In genomic region chr2:26758790-26759321, GRCh38 we compare ENCODE assay signal across 12 cellular contexts. TPM values are rescaled to one million over a fixed set of nuclear protein-coding genes. Genes with fewer than 3 reads are reported as not detected.
DNase-seq lines count a peak whose midpoint lies in the region; ATAC-seq lines count a peak whose summit lies in the region.
"Had no signal": no experiment of that assay in that cellular context is flagged by ENCODE, and none has a peak within 500 bp of the region (broad histone marks: within the 10 kb centered on the region; RNA-seq: fewer than 3 reads in every experiment).

No MANE protein-coding gene starts in this region.

- H3K27ac Mint-ChIP-seq in activated naive CD8-positive, alpha-beta T cell treated with anti-CD3 and anti-CD28 coated beads, Interleukin-2, amount 50 U/mL, for 24 hours: peak overlapping the region; percentile 11
- H3K27ac Mint-ChIP-seq in activated naive CD8-positive, alpha-beta T cell treated with anti-CD3 and anti-CD28 coated beads for 36 hours: no peak overlapping the region
- H3K27ac Mint-ChIP-seq in stimulated activated memory B cell treated with anti-CD40 and anti-IgM and Interleukin-4, amounts not matched to agents 10 μg/mL and 1 μg/mL and 100 μg/mL, for 72 hours: peak overlapping the region; percentile 58
- H3K27ac Mint-ChIP-seq: activated naive CD8-positive, alpha-beta T cell treated with anti-CD3 and anti-CD28 coated beads, Interleukin-2, amount 10 ng/mL, durations not matched to agents 7 days and 5 days; naive thymus-derived CD4-positive, alpha-beta T cell had no signal

- H3K36me3 Mint-ChIP-seq in activated naive CD8-positive, alpha-beta T cell treated with anti-CD3 and anti-CD28 coated beads, Interleukin-2, amount 50 U/mL, for 24 hours (ENCODE audit: low read depth): no peaks in the 10 kb centered on the region
- H3K36me3 Mint-ChIP-seq in activated naive CD8-positive, alpha-beta T cell treated with anti-CD3 and anti-CD28 coated beads for 36 hours: no peaks in the 10 kb centered on the region
- no peaks in the 10 kb centered on the region for H3K36me3 Mint-ChIP-seq in stimulated activated memory B cell treated with anti-CD40 and anti-IgM and Interleukin-4, amounts not matched to agents 10 μg/mL and 1 μg/mL and 100 μg/mL, for 72 hours
- H3K36me3 Mint-ChIP-seq: activated naive CD8-positive, alpha-beta T cell treated with anti-CD3 and anti-CD28 coated beads, Interleukin-2, amount 10 ng/mL, durations not matched to agents 7 days and 5 days; naive thymus-derived CD4-positive, alpha-beta T cell had no signal

- H3K4me1 Mint-ChIP-seq in activated naive CD8-positive, alpha-beta T cell treated with anti-CD3 and anti-CD28 coated beads, Interleukin-2, amount 50 U/mL, for 24 hours: peaks cover 16% of the 10 kb centered on the region
- H3K4me1 Mint-ChIP-seq in activated naive CD8-positive, alpha-beta T cell treated with anti-CD3 and anti-CD28 coated beads for 36 hours: peaks cover 12% of the 10 kb centered on the region
- peaks cover 26% of the 10 kb centered on the region for H3K4me1 Mint-ChIP-seq in stimulated activated memory B cell treated with anti-CD40 and anti-IgM and Interleukin-4, amounts not matched to agents 10 μg/mL and 1 μg/mL and 100 μg/mL, for 72 hours

- H3K27me3 Mint-ChIP-seq in activated naive CD8-positive, alpha-beta T cell treated with anti-CD3 and anti-CD28 coated beads, Interleukin-2, amount 50 U/mL, for 24 hours: peaks cover 6% of the 10 kb centered on the region
- peaks cover 3% of the 10 kb centered on the region for H3K27me3 Mint-ChIP-seq in activated naive CD8-positive, alpha-beta T cell treated with anti-CD3 and anti-CD28 coated beads for 36 hours
- H3K27me3 Mint-ChIP-seq in stimulated activated memory B cell treated with anti-CD40 and anti-IgM and Interleukin-4, amounts not matched to agents 10 μg/mL and 1 μg/mL and 100 μg/mL, for 72 hours: no peaks in the 10 kb centered on the region

- DNase-seq in activated naive CD8-positive, alpha-beta T cell treated with anti-CD3 and anti-CD28 coated beads, Interleukin-2, amount 50 U/mL, for 24 hours: no peak
- no peak for DNase-seq in activated naive CD8-positive, alpha-beta T cell treated with anti-CD3 and anti-CD28 coated beads for 36 hours
- DNase-seq in SW480 (ENCODE audit: low spot score): peak; percentile 12
- DNase-seq in glomerular visceral epithelial cell (ENCODE audit: extremely low spot score): peak; percentile 58
- no peak for DNase-seq in SKM-1 (lab: John Stamatoyannopoulos, UW; ENCODE audit: unreplicated experiment)
- DNase-seq in SW 1271 (lab: John Stamatoyannopoulos, UW): no peak
- DNase-seq: activated naive CD8-positive, alpha-beta T cell treated with anti-CD3 and anti-CD28 coated beads, Interleukin-2, amount 10 ng/mL, durations not matched to agents 7 days and 5 days; effector memory CD8-positive, alpha-beta T cell; naive thymus-derived CD4-positive, alpha-beta T cell; stimulated activated CD4-positive, alpha-beta T cell treated with anti-CD3 and anti-CD28 coated beads, Interleukin-15, amount 100 ng/mL, for 24 hours had no signal

- no peak overlapping the region for H3K4me3 Mint-ChIP-seq in activated naive CD8-positive, alpha-beta T cell treated with anti-CD3 and anti-CD28 coated beads, Interleukin-2, amount 50 U/mL, for 24 hours
- no peak overlapping the region for H3K4me3 Mint-ChIP-seq in activated naive CD8-positive, alpha-beta T cell treated with anti-CD3 and anti-CD28 coated beads for 36 hours
- H3K4me3 Mint-ChIP-seq in stimulated activated memory B cell treated with anti-CD40 and anti-IgM and Interleukin-4, amounts not matched to agents 10 μg/mL and 1 μg/mL and 100 μg/mL, for 72 hours: no peak overlapping the region
- H3K4me3 Mint-ChIP-seq: activated naive CD8-positive, alpha-beta T cell treated with anti-CD3 and anti-CD28 coated beads, Interleukin-2, amount 10 ng/mL, durations not matched to agents 7 days and 5 days; effector memory CD8-positive, alpha-beta T cell had no signal

- no peak for ATAC-seq in activated naive CD8-positive, alpha-beta T cell treated with anti-CD3 and anti-CD28 coated beads, Interleukin-2, amount 50 U/mL, for 24 hours
- ATAC-seq in stimulated activated memory B cell treated with anti-CD40 and anti-IgM and Interleukin-4, amounts not matched to agents 10 μg/mL and 1 μg/mL and 100 μg/mL, for 72 hours: no peak
- no peak for ATAC-seq in GM18870 (IDR thresholded peaks at IDR 0.05; ENCODE audit: unreplicated experiment)
- ATAC-seq: effector memory CD8-positive, alpha-beta T cell; naive thymus-derived CD4-positive, alpha-beta T cell had no signal

- H3K9me3 Mint-ChIP-seq in activated naive CD8-positive, alpha-beta T cell treated with anti-CD3 and anti-CD28 coated beads, Interleukin-2, amount 50 U/mL, for 24 hours: no peaks in the 10 kb centered on the region
- H3K9me3 Mint-ChIP-seq in activated naive CD8-positive, alpha-beta T cell treated with anti-CD3 and anti-CD28 coated beads for 36 hours: no peaks in the 10 kb centered on the region
- H3K9me3 Mint-ChIP-seq in stimulated activated memory B cell treated with anti-CD40 and anti-IgM and Interleukin-4, amounts not matched to agents 10 μg/mL and 1 μg/mL and 100 μg/mL, for 72 hours: no peaks in the 10 kb centered on the region
- H3K9me3 Mint-ChIP-seq: activated naive CD8-positive, alpha-beta T cell treated with anti-CD3 and anti-CD28 coated beads, Interleukin-2, amount 10 ng/mL, durations not matched to agents 7 days and 5 days; effector memory CD8-positive, alpha-beta T cell had no signal

RNA-seq across cellular contexts. Expression of gene SLC35F6, which starts 5.2 kb away (rescaled TPM):
- total RNA-seq in activated naive CD8-positive, alpha-beta T cell treated with anti-CD3 and anti-CD28 coated beads for 36 hours: 1 to 10 TPM; 6.3 TPM

RNA-seq across cellular contexts. Expression of gene CENPA, which starts 27.0 kb away (rescaled TPM):
- total RNA-seq in activated naive CD8-positive, alpha-beta T cell treated with anti-CD3 and anti-CD28 coated beads for 36 hours: 10 to 100 TPM; 33.6 to 34.4 TPM

Comparison
In these comparisons a context has a peak if more than half of its experiments do, and no peak if none do; other contexts are left out.
1. DNase-seq: peak in SW480 (single experiment) and glomerular visceral epithelial cell (single experiment); none in activated naive CD8-positive, alpha-beta T cell treated with anti-CD3 and anti-CD28 coated beads, Interleukin-2, amount 50 U/mL, for 24 hours (single experiment), activated naive CD8-positive, alpha-beta T cell treated with anti-CD3 and anti-CD28 coated beads for 36 hours (single experiment), SKM-1 (single experiment) and SW 1271 (0 of 2).